In the genomic region with DNA sequence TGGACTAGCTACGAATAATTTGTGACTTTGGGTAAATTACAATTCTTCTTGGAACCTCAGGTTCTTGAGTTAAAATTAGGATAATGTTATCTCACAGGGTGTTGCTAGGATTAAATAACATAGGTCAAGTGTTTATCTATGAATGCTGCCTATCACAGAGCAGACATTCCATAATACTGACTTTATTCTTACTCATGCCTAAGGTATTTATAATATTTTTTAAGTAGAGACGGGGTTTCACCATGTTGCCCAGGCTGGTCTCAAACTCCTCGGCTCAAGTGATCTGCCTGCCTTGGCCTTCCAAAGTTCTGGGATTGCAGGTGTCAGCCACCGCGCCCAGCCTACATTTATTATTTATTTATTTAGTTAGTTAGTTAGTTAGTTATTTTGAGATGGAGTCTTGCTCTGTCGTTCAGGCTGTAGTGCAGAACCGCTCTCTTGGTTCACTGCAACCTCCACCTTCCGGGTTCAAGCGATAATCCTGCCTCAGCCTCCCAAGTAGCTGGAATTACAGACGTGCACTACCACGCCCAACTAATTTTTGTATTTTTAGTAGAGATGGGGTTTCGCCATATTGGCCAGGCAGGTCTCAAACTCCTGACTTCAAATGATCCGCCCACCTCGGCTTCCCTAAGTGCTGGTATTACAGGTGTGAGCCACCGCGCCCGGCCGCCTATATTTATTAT, we compare ENCODE assay signal across 6 cellular contexts. TPM values are rescaled to one million over a fixed set of nuclear protein-coding genes. Genes with fewer than 3 reads are reported as not detected.
DNase-seq lines count a peak whose midpoint lies in the region; ATAC-seq and TF ChIP-seq lines count a peak whose summit lies in the region.

No MANE protein-coding gene starts in this region.

- no peaks in the 10 kb centered on the region for H3K9me3 Mint-ChIP-seq in activated T-helper 17 cell treated with anti-CD3 and anti-CD28 coated beads, Interleukin-2, amount 50 U/mL, for 72 hours

- peak overlapping the region; percentile 99 for H3K27ac Mint-ChIP-seq in activated T-helper 17 cell treated with anti-CD3 and anti-CD28 coated beads, Interleukin-2, amount 50 U/mL, for 72 hours

- peak overlapping the region; percentile 100 for H3K4me3 Mint-ChIP-seq in activated T-helper 17 cell treated with anti-CD3 and anti-CD28 coated beads, Interleukin-2, amount 50 U/mL, for 72 hours

- H3K27ac ChIP-seq in lung (ENCODE audit: low read depth in 1 of 2, low read length in 1 of 2) = peak overlapping the region; percentile 98 to 99

- ATAC-seq in activated T-helper 17 cell treated with anti-CD3 and anti-CD28 coated beads, Interleukin-2, amount 50 U/mL, for 72 hours (replicated peaks) = no peak
- no peak for ATAC-seq in lung (ENCODE audit: insufficient read depth, low FRiP score)

- WGBS in lung, 2 donors = 83 to 88% methylated on average over 18 of the region's 18 CpGs

- H3K36me3 ChIP-seq in lung (ENCODE audit: control insufficient read depth in 2 of 2, insufficient read depth in 2 of 2, low read length in 2 of 2) = peaks cover 0 to 1% of the 10 kb centered on the region in 2 donors

- H3K9me3 ChIP-seq in lung (ENCODE audit: control insufficient read depth in 2 of 2, insufficient read depth in 1 of 2, low read length in 1 of 2) = no peaks in the 10 kb centered on the region

- H3K27me3 Mint-ChIP-seq in activated T-helper 17 cell treated with anti-CD3 and anti-CD28 coated beads, Interleukin-2, amount 50 U/mL, for 72 hours = no peaks in the 10 kb centered on the region

- H3K36me3 Mint-ChIP-seq in activated T-helper 17 cell treated with anti-CD3 and anti-CD28 coated beads, Interleukin-2, amount 50 U/mL, for 72 hours (ENCODE audit: low read depth) = peaks cover 29% of the 10 kb centered on the region

- H3K4me3 ChIP-seq in lung = no peak overlapping the region

- DNase-seq in EL (peak; percentile 77), lung (ENCODE audit: low spot score) (peak; percentile 46), KG1 (lab: John Stamatoyannopoulos, UW) (no peak), DMS79 treated with DMSO at 0.1 percent for 48 hours (lab: John Stamatoyannopoulos, UW) (no peak), NCI-H1417 (lab: John Stamatoyannopoulos, UW) (no peak)

- H3K4me1 ChIP-seq in lung (ENCODE audit: control insufficient read depth in 2 of 2, insufficient read depth in 2 of 2, low read length in 2 of 2) = peaks cover 3 to 19% of the 10 kb centered on the region in 2 donors

- H3K27me3 ChIP-seq in lung (ENCODE audit: control insufficient read depth, insufficient read depth) = no peaks in the 10 kb centered on the region

- peaks cover 41% of the 10 kb centered on the region for H3K4me1 Mint-ChIP-seq in activated T-helper 17 cell treated with anti-CD3 and anti-CD28 coated beads, Interleukin-2, amount 50 U/mL, for 72 hours

- TF ChIP-seq CTCF in lung (IDR thresholded peaks at IDR 0.05; ENCODE audit: control extremely low read depth, extremely low read depth) = no peak

RNA-seq across cellular contexts. Expression of gene ZNF106, which starts 0.7 kb away (rescaled TPM):
- 10 to 100 TPM; 55.1 to 58.1 TPM for total RNA-seq in activated T-helper 17 cell treated with anti-CD3 and anti-CD28 coated beads, Interleukin-2, amount 50 U/mL, for 72 hours
- 10 to 100 TPM; 63.6 to 67.5 TPM for total RNA-seq in lung
- polyA plus RNA-seq in lung = 10 to 100 TPM; 10.9 to 18.8 TPM

RNA-seq across cellular contexts. Expression of gene SNAP23, which starts 3.8 kb away (rescaled TPM):
- 10 to 100 TPM; 48.4 to 58.8 TPM for total RNA-seq in activated T-helper 17 cell treated with anti-CD3 and anti-CD28 coated beads, Interleukin-2, amount 50 U/mL, for 72 hours
- total RNA-seq in lung = 10 to 100 TPM; 59.3 to 96.0 TPM
- 10 to 100 TPM; 58.2 to 66.5 TPM for polyA plus RNA-seq in lung

RNA-seq across cellular contexts. Expression of gene LRRC57, which starts 56.9 kb away (rescaled TPM):
- total RNA-seq in activated T-helper 17 cell treated with anti-CD3 and anti-CD28 coated beads, Interleukin-2, amount 50 U/mL, for 72 hours = 10 to 100 TPM; 18.7 to 21.4 TPM
- 10 to 100 TPM; 27.3 to 31.9 TPM for total RNA-seq in lung
- polyA plus RNA-seq in lung = 10 to 100 TPM in 1 of 2 donors, 1 to 10 TPM in 1; 6.9 to 10.9 TPM

RNA-seq across cellular contexts. Expression of gene HAUS2, which starts 57.0 kb away (rescaled TPM):
- 10 to 100 TPM; 43.4 to 61.7 TPM for total RNA-seq in activated T-helper 17 cell treated with anti-CD3 and anti-CD28 coated beads, Interleukin-2, amount 50 U/mL, for 72 hours
- 10 to 100 TPM; 19.4 to 32.3 TPM for total RNA-seq in lung
- polyA plus RNA-seq in lung = 10 to 100 TPM; 12.9 to 13.5 TPM

Comparison
In these comparisons a context has a peak if more than half of its experiments do, and no peak if none do; other contexts are left out.
1. DNase-seq: peak in EL (single experiment) and lung (single experiment); none in KG1 (single experiment), DMS79 treated with DMSO at 0.1 percent for 48 hours (single experiment) and NCI-H1417 (0 of 3).